Comparison of ENCODE assay signal across 8 cellular contexts in genomic region chr7:151876899-151877777, GRCh38. TPM values are rescaled to one million over a fixed set of nuclear protein-coding genes. Genes with fewer than 3 reads are reported as not detected.
DNase-seq lines count a peak whose midpoint lies in the region; ATAC-seq lines count a peak whose summit lies in the region.

PRKAG2 (minus strand) TSS chr7:151877115; CDS start chr7:151876620, 495 bp downstream.

- peak within 1 kb of the TSS; percentile 98 for H3K4me3 ChIP-seq in CD8-positive, alpha-beta memory T cell (ENCODE audit: low read length)
- H3K4me3 ChIP-seq in iPS-11a (ENCODE audit: low read depth, low read length) = peak within 1 kb of the TSS; percentile 51
- H3K4me3 ChIP-seq in skeletal muscle cell (ENCODE audit: low read depth, low read length) = peak within 1 kb of the TSS; percentile 61

- peak; percentile 55 for ATAC-seq in GM21381 (IDR thresholded peaks at IDR 0.05; ENCODE audit: unreplicated experiment)

- H3K4me3 Mint-ChIP-seq in CD8-positive, alpha-beta memory T cell = peak within 1 kb of the TSS; percentile 93 to 100 (median 96)

- no peaks in the 10 kb centered on the region for H3K27me3 ChIP-seq in CD8-positive, alpha-beta memory T cell (ENCODE audit: insufficient read depth, low read length, poor library complexity, severe bottlenecking)

- CTCF ChIA-PET in CD8-positive, alpha-beta memory T cell (lab: Charles Lee) = interaction anchor here (0.9 to 2.5 kb wide), 4 partner anchors 38 to 1396 kb away, joined by 3 to 10 read pairs (median 5); no protein-coding TSS in a partner anchor

- DNase-seq in CD8-positive, alpha-beta memory T cell = peak; percentile 58 to 86 (median 76)
- DNase-seq in KG1 (lab: John Stamatoyannopoulos, UW) (peak; percentile 9), T-helper 2 cell (peak; percentile 49 to 76 (median 68)), astrocyte of the hippocampus (ENCODE audit: low read depth, low spot score) (peak; percentile 52), skeletal muscle cell (ENCODE audit: low read depth) (no peak), OCI-M2 (lab: John Stamatoyannopoulos, UW; ENCODE audit: unreplicated experiment) (no peak)

- POLR2A ChIA-PET in CD8-positive, alpha-beta memory T cell (lab: Charles Lee) = interaction anchor here (1.0 to 2.4 kb wide), 4 partner anchors 58 to 357 kb away, joined by 3 to 10 read pairs (median 6); partner anchors contain the start of gene RHEB

- H3K36me3 Mint-ChIP-seq in CD8-positive, alpha-beta memory T cell = peaks cover 0 to 13% (median 0%) of the 10 kb centered on the region in 3 donors

- H3K27me3 Mint-ChIP-seq in CD8-positive, alpha-beta memory T cell = peaks cover 0 to 2% of the 10 kb centered on the region in 2 donors

- peaks cover 9 to 26% (median 19%) of the 10 kb centered on the region in 3 donors for H3K4me1 Mint-ChIP-seq in CD8-positive, alpha-beta memory T cell

- no peaks in the 10 kb centered on the region for H3K9me3 ChIP-seq in CD8-positive, alpha-beta memory T cell (ENCODE audit: low read length)

- peaks cover 12% of the 10 kb centered on the region for H3K4me1 ChIP-seq in CD8-positive, alpha-beta memory T cell (ENCODE audit: insufficient read depth, low read length)

- H3K27ac ChIP-seq in CD8-positive, alpha-beta memory T cell (ENCODE audit: low read depth, low read length) = peak within 1 kb of the TSS; percentile 64

- H3K27ac Mint-ChIP-seq in CD8-positive, alpha-beta memory T cell = peak within 1 kb of the TSS; percentile 86 to 98 (median 92)

- H3K9me3 Mint-ChIP-seq in CD8-positive, alpha-beta memory T cell = no peaks in the 10 kb centered on the region

- H3K36me3 ChIP-seq in CD8-positive, alpha-beta memory T cell (ENCODE audit: insufficient read depth, low read length) = no peaks in the 10 kb centered on the region

RNA-seq across cellular contexts. Expression of gene PRKAG2, which starts in this region (rescaled TPM):
- 10 to 100 TPM; 23.1 to 27.2 TPM for total RNA-seq in CD8-positive, alpha-beta memory T cell
- polyA plus RNA-seq in CD8-positive, alpha-beta memory T cell = 31.4 TPM

Comparison
In these comparisons a context has a peak if more than half of its experiments do, and no peak if none do; other contexts are left out.
1. DNase-seq: peak in CD8-positive, alpha-beta memory T cell (5 of 5), KG1 (single experiment), T-helper 2 cell (5 of 5) and astrocyte of the hippocampus (single experiment); none in skeletal muscle cell (single experiment) and OCI-M2 (single experiment).
2. Peak in every context shown above with its lines, with median percentiles within 50 percentile points of each other: H3K4me3 ChIP-seq.